Comparison of ENCODE assay signal across 8 cellular contexts in genomic region chr1:23370744-23371710, GRCh38. TPM values are rescaled to one million over a fixed set of nuclear protein-coding genes. Genes with fewer than 3 reads are reported as not detected.
DNase-seq lines count a peak whose midpoint lies in the region; ATAC-seq, FAIRE-seq and TF ChIP-seq lines count a peak whose summit lies in the region.

No MANE protein-coding gene starts in this region.

- H3K4me3 ChIP-seq in epithelial cell of esophagus (ENCODE audit: low read length) (peak overlapping the region; percentile 67), pancreas (peak overlapping the region in 1 of 4 donors; percentile 87)

- H3K27me3 ChIP-seq in pancreas, result no peaks in the 10 kb centered on the region

- H3K27ac ChIP-seq in pancreas, result peak overlapping the region; percentile 9 to 97 (median 55)

- ATAC-seq in pancreas (no peak), HG03432 (IDR thresholded peaks at IDR 0.05; ENCODE audit: unreplicated experiment) (no peak), HG03159 (IDR thresholded peaks at IDR 0.05; ENCODE audit: unreplicated experiment) (no peak)

- TF ChIP-seq CTCF in D721Med (IDR thresholded peaks at IDR 0.05; ENCODE audit: insufficient read depth, missing control alignments) (peak; percentile 10), epithelial cell of esophagus (IDR thresholded peaks at IDR 0.05; ENCODE audit: insufficient read depth, low read depth, low read length, missing control alignments) (no peak), pancreas (IDR thresholded peaks at IDR 0.05) (no peak)

- H3K4me1 ChIP-seq in pancreas, result peaks cover 4 to 28% (median 26%) of the 10 kb centered on the region in 3 donors

- no peak for FAIRE-seq in D721Med (lab: Jason Lieb, UNC)
- FAIRE-seq in pancreas (lab: Jason Lieb, UNC), result no peak

- no peaks in the 10 kb centered on the region for H3K9me3 ChIP-seq in pancreas

- intact Hi-C loops in pancreas (cut with DNase I), result no loop called here

- 27 to 30% methylated on average over 14 of the region's 14 CpGs for WGBS in pancreas, 2 donors

- no peak for DNase-seq in D721Med (ENCODE audit: insufficient read length, low spot score)
- DNase-seq in NCI-H69 (lab: John Stamatoyannopoulos, UW), result peak; percentile 98
- DNase-seq in epithelial cell of esophagus (ENCODE audit: low read depth), result peak; percentile 64
- peak in 1 of 6 donors; percentile 21 for DNase-seq in pancreas
- DNase-seq in stimulated activated CD4-positive, alpha-beta T cell treated with anti-CD3 and anti-CD28 coated beads, Interleukin-2, amount 100 ng/mL, for 48 hours, result no peak
- no peak for DNase-seq in cortex of kidney (lab: John Stamatoyannopoulos, UW)

- no peaks in the 10 kb centered on the region for H3K36me3 ChIP-seq in pancreas

RNA-seq across cellular contexts. Expression of gene ZNF436, which starts 1.4 kb away (rescaled TPM):
- total RNA-seq in pancreas, result 10 to 100 TPM in 1 of 6 donors, 1 to 10 TPM in 5; 3.7 to 11.8 (median 4.5) TPM
- polyA plus RNA-seq in pancreas, result 1 to 10 TPM; 2.1 to 3.9 TPM

RNA-seq across cellular contexts. Expression of gene HNRNPR, which starts 26.9 kb away (rescaled TPM):
- 10 to 100 TPM; 27.6 to 57.8 (median 46.7) TPM for total RNA-seq in pancreas
- 10 to 100 TPM; 30.8 to 46.7 TPM for polyA plus RNA-seq in pancreas

RNA-seq across cellular contexts. Expression of gene TCEA3, which starts 53.5 kb away (rescaled TPM):
- 100 to 1,000 TPM in 4 of 6 donors, 10 to 100 TPM in 2; 70.8 to 129 (median 116) TPM for total RNA-seq in pancreas
- polyA plus RNA-seq in pancreas, result 100 to 1,000 TPM in 1 of 2 donors, 10 to 100 TPM in 1; 74.2 to 143 TPM

Comparison
In these comparisons a context has a peak if more than half of its experiments do, and no peak if none do; other contexts are left out.
1. DNase-seq: peak in NCI-H69 (single experiment) and epithelial cell of esophagus (single experiment); none in D721Med (single experiment), stimulated activated CD4-positive, alpha-beta T cell treated with anti-CD3 and anti-CD28 coated beads, Interleukin-2, amount 100 ng/mL, for 48 hours (0 of 2) and cortex of kidney (single experiment).